ENCODE assay signal across 8 cellular contexts in genomic region chr6:33207569-33208088, GRCh38. TPM values are rescaled to one million over a fixed set of nuclear protein-coding genes. Genes with fewer than 3 reads are reported as not detected.
A peak's percentile ranks its signal among the peaks of the same experiment; 100 is the strongest.
DNase-seq lines count a peak whose midpoint lies in the region; ATAC-seq and TF ChIP-seq lines count a peak whose summit lies in the region.

No MANE protein-coding gene starts in this region.

- H3K18ac ChIP-seq in trophoblast cell (ENCODE audit: low read length), result peak overlapping the region; percentile 43

- no peaks in the 10 kb centered on the region for H3K9me3 Mint-ChIP-seq in activated naive CD8-positive, alpha-beta T cell (ENCODE audit: low read depth)

- no peak overlapping the region for H3K23ac ChIP-seq in trophoblast cell (ENCODE audit: low read length)

- peak overlapping the region; percentile 3 for H2AK5ac ChIP-seq in trophoblast cell (ENCODE audit: low read length)

- DNase-seq in HT-29 (ENCODE audit: low spot score) (peak; percentile 62), cardiac muscle cell (ENCODE audit: low read depth in 1 of 2, low spot score in 1 of 2) (peak; percentile 63 to 69), trophoblast cell (peak in 1 of 2 donors; percentile 44), iPS-NIHi11 (ENCODE audit: low spot score) (no peak)

- H3K4me1 ChIP-seq in BLaER1 treated with 17β-estradiol and CSF1 and Interleukin-3, amounts not matched to agents 10 nM and 100 nM, result peaks cover 43 to 59% (median 50%) of the 10 kb centered on the region in 10 experiments
- H3K4me1 ChIP-seq in cardiac muscle cell (ENCODE audit: low read depth) (peaks cover 10% of the 10 kb centered on the region), trophoblast cell (ENCODE audit: control insufficient read depth in 1 of 2, insufficient read depth in 2 of 2, low read length in 2 of 2) (peaks cover 11 to 26% of the 10 kb centered on the region in 2 experiments)

- peak overlapping the region; percentile 64 to 96 (median 88) for H3K4me3 ChIP-seq in BLaER1 treated with 17β-estradiol and CSF1 and Interleukin-3, amounts not matched to agents 10 nM and 100 nM
- peak overlapping the region; percentile 72 for H3K4me3 ChIP-seq in cardiac muscle cell
- peak overlapping the region; percentile 87 for H3K4me3 ChIP-seq in trophoblast cell (ENCODE audit: low read depth, low read length)

- peak overlapping the region; percentile 95 for H2AFZ ChIP-seq in trophoblast cell (ENCODE audit: insufficient read depth, low read length, poor library complexity)

- peak overlapping the region; percentile 87 for H2BK5ac ChIP-seq in trophoblast cell (ENCODE audit: low read depth, low read length, poor library complexity)

- H3K4me2 ChIP-seq in BLaER1 treated with 17β-estradiol and CSF1 and Interleukin-3, amounts not matched to agents 10 nM and 100 nM, result peak overlapping the region; percentile 80 to 100 (median 97)
- H3K4me2 ChIP-seq in trophoblast cell (ENCODE audit: low read length), result peak overlapping the region; percentile 97

- peak overlapping the region; percentile 84 for H2BK120ac ChIP-seq in trophoblast cell (ENCODE audit: insufficient read depth, low read length, poor library complexity)

- peak overlapping the region; percentile 78 to 91 (median 87) for H3K27ac ChIP-seq in BLaER1 treated with 17β-estradiol and CSF1 and Interleukin-3, amounts not matched to agents 10 nM and 100 nM
- peak overlapping the region; percentile 73 for H3K27ac ChIP-seq in cardiac muscle cell
- H3K27ac ChIP-seq in trophoblast cell (ENCODE audit: low read depth, low read length), result peak overlapping the region; percentile 67

- H3K27me3 Mint-ChIP-seq in activated naive CD8-positive, alpha-beta T cell, result no peaks in the 10 kb centered on the region

- peaks cover 15% of the 10 kb centered on the region for H3K79me1 ChIP-seq in trophoblast cell (ENCODE audit: low read length)

- peaks cover 0 to 26% (median 6%) of the 10 kb centered on the region in 11 experiments; a peak in 7 of 22 replicates for H4K20me1 ChIP-seq in BLaER1 treated with 17β-estradiol and CSF1 and Interleukin-3, amounts not matched to agents 10 nM and 100 nM

- H4K12ac ChIP-seq in trophoblast cell (ENCODE audit: low read depth, low read length), result peak overlapping the region; percentile 90

- peaks cover 22 to 44% (median 34%) of the 10 kb centered on the region in 11 experiments for H3K36me3 ChIP-seq in BLaER1 treated with 17β-estradiol and CSF1 and Interleukin-3, amounts not matched to agents 10 nM and 100 nM
- peaks cover 8% of the 10 kb centered on the region for H3K36me3 ChIP-seq in cardiac muscle cell
- peaks cover 23 to 30% of the 10 kb centered on the region in 2 experiments for H3K36me3 ChIP-seq in trophoblast cell (ENCODE audit: control insufficient read depth in 1 of 2, insufficient read depth in 2 of 2, low read length in 2 of 2)

- H3K4me1 Mint-ChIP-seq in activated naive CD8-positive, alpha-beta T cell (ENCODE audit: low read depth), result peaks cover 48% of the 10 kb centered on the region

- H3K14ac ChIP-seq in trophoblast cell (ENCODE audit: low read length), result peak overlapping the region; percentile 84

- peaks cover 5% of the 10 kb centered on the region for H3K36me3 Mint-ChIP-seq in activated naive CD8-positive, alpha-beta T cell

- H3K79me2 ChIP-seq in trophoblast cell (ENCODE audit: control insufficient read depth, insufficient read depth, low read length, poor library complexity), result peaks cover 10% of the 10 kb centered on the region

- peak overlapping the region; percentile 93 for H4K91ac ChIP-seq in trophoblast cell (ENCODE audit: low read depth, low read length)

- no peak for TF ChIP-seq CTCF in cardiac muscle cell (IDR thresholded peaks at IDR 0.05; ENCODE audit: low read depth, low read length)

- H4K8ac ChIP-seq in trophoblast cell (ENCODE audit: low read depth, low read length), result peak overlapping the region; percentile 86

- H3K27me3 ChIP-seq in BLaER1 treated with 17β-estradiol and CSF1 and Interleukin-3, amounts not matched to agents 10 nM and 100 nM, result peaks cover 8 to 36% (median 22%) of the 10 kb centered on the region in 11 experiments
- H3K27me3 ChIP-seq in cardiac muscle cell (no peaks in the 10 kb centered on the region), trophoblast cell (ENCODE audit: insufficient read depth, low read length) (no peaks in the 10 kb centered on the region)

- peak overlapping the region; percentile 77 to 96 (median 91) for H3K9ac ChIP-seq in BLaER1 treated with 17β-estradiol and CSF1 and Interleukin-3, amounts not matched to agents 10 nM and 100 nM
- H3K9ac ChIP-seq in trophoblast cell (ENCODE audit: low read length), result peak overlapping the region; percentile 90

- peak overlapping the region; percentile 93 for H3K4me3 Mint-ChIP-seq in activated naive CD8-positive, alpha-beta T cell

- H3K4ac ChIP-seq in trophoblast cell (ENCODE audit: low read depth, low read length), result peak overlapping the region; percentile 71

- no CpG with 5 or more reads among the region's 29 CpGs for WGBS in trophoblast cell (ENCODE audit: extremely low coverage, insufficient coverage, insufficient read length)

- H3K27ac Mint-ChIP-seq in activated naive CD8-positive, alpha-beta T cell, result peak overlapping the region; percentile 84

- no peak for ATAC-seq in HG03460 (IDR thresholded peaks at IDR 0.05; ENCODE audit: unreplicated experiment)
- ATAC-seq in HG02981 (IDR thresholded peaks at IDR 0.05; ENCODE audit: unreplicated experiment), result no peak

- H3K9me3 ChIP-seq in BLaER1 treated with 17β-estradiol and CSF1 and Interleukin-3, amounts not matched to agents 10 nM and 100 nM (replicated peaks in 1 of 11), result no peaks in the 10 kb centered on the region
- H3K9me3 ChIP-seq in cardiac muscle cell (ENCODE audit: low read depth) (no peaks in the 10 kb centered on the region), trophoblast cell (ENCODE audit: insufficient read depth, low read depth, low read length) (peaks cover 7% of the 10 kb centered on the region)

- H2BK12ac ChIP-seq in trophoblast cell (ENCODE audit: low read length), result no peak overlapping the region

RNA-seq across cellular contexts. Expression of gene RING1, which starts 0.7 kb away (rescaled TPM):
- total RNA-seq in HT-29 (2014; rRNA removed; shearing (Covaris generic)), result 36.1 and 37.2 TPM in 2 replicates
- 37.0 and 51.4 TPM in 2 replicates for total RNA-seq in cardiac muscle cell
- polyA plus RNA-seq in cardiac muscle cell, result 42.1 and 44.2 TPM in 2 replicates
- 27.7 and 28.0 TPM in 2 replicates for polyA plus RNA-seq in trophoblast cell (2013)

RNA-seq across cellular contexts. Expression of gene HSD17B8, which starts 3.2 kb away (rescaled TPM):
- 28.0 and 35.8 TPM in 2 replicates for total RNA-seq in HT-29 (2014; rRNA removed; shearing (Covaris generic))
- 45.4 and 45.7 TPM in 2 replicates for total RNA-seq in cardiac muscle cell
- polyA plus RNA-seq in cardiac muscle cell, result 47.6 and 68.0 TPM in 2 replicates
- 2.7 and 3.2 TPM in 2 replicates for polyA plus RNA-seq in trophoblast cell (2013)

RNA-seq across cellular contexts. Expression of gene SLC39A7, which starts 7.0 kb away (rescaled TPM):
- 131 and 147 TPM in 2 replicates for total RNA-seq in HT-29 (2014; rRNA removed; shearing (Covaris generic))
- 147 and 150 TPM in 2 replicates for total RNA-seq in cardiac muscle cell
- 35.1 and 51.3 TPM in 2 replicates for polyA plus RNA-seq in cardiac muscle cell
- polyA plus RNA-seq in trophoblast cell (2013), result 96.6 and 100 TPM in 2 replicates

RNA-seq across cellular contexts. Expression of gene RXRB, which starts 7.2 kb away (rescaled TPM):
- total RNA-seq in HT-29 (2014; rRNA removed; shearing (Covaris generic)), result 28.1 and 32.9 TPM in 2 replicates
- 38.1 and 46.7 TPM in 2 replicates for total RNA-seq in cardiac muscle cell
- polyA plus RNA-seq in cardiac muscle cell, result 37.8 and 39.6 TPM in 2 replicates
- polyA plus RNA-seq in trophoblast cell (2013), result 13.5 and 14.4 TPM in 2 replicates

RNA-seq across cellular contexts. Expression of gene COL11A2, which starts 15.4 kb away (rescaled TPM):
- total RNA-seq in HT-29 (2014; rRNA removed; shearing (Covaris generic)), result 0.31 and 0.47 TPM in 2 replicates
- total RNA-seq in cardiac muscle cell, result 70.6 and 94.6 TPM in 2 replicates
- polyA plus RNA-seq in cardiac muscle cell, result 59.6 and 63.8 TPM in 2 replicates
- 4.4 and 4.5 TPM in 2 replicates for polyA plus RNA-seq in trophoblast cell (2013)
